In genomic region chr17:77474292-77474988, GRCh38 we compare ENCODE assay signal across 7 cellular contexts.
DNase-seq lines count a peak whose midpoint lies in the region; ATAC-seq and TF ChIP-seq lines count a peak whose summit lies in the region.

No MANE protein-coding gene starts in this region.

- no peaks in the 10 kb centered on the region for H3K9me2 ChIP-seq in GM23248 (ENCODE audit: insufficient read depth)

- H3K9me3 ChIP-seq in GM23248 (ENCODE audit: low read depth) = no peaks in the 10 kb centered on the region
- H3K9me3 ChIP-seq in SK-N-MC (ENCODE audit: low read depth, low read length) = no peaks in the 10 kb centered on the region
- no peaks in the 10 kb centered on the region for H3K9me3 ChIP-seq in esophagus (ENCODE audit: control insufficient read depth in 2 of 2, insufficient read depth in 1 of 2, low read depth in 1 of 2, low read length in 1 of 2)
- H3K9me3 ChIP-seq in psoas muscle = no peaks in the 10 kb centered on the region
- H3K9me3 ChIP-seq in lower lobe of right lung = no peaks in the 10 kb centered on the region

- peak overlapping the region; percentile 37 for H3K27ac ChIP-seq in GM23248
- peak overlapping the region; percentile 98; the same call in 1 of the 2 replicates for H3K27ac ChIP-seq in SK-N-MC
- peak overlapping the region; percentile 14 to 93 for H3K27ac ChIP-seq in esophagus (ENCODE audit: low read depth in 2 of 2, low read length in 1 of 2)
- peak overlapping the region; percentile 33 for H3K27ac ChIP-seq in psoas muscle
- H3K27ac ChIP-seq in lower lobe of right lung = no peak overlapping the region

- in situ Hi-C loops in GM23248 (cut with MboI) = no loop called here

- peak; percentile 52 for DNase-seq in GM23248
- no peak for DNase-seq in SK-N-MC (ENCODE audit: low read depth, low spot score)
- DNase-seq in psoas muscle = no peak
- no peak for DNase-seq in lower lobe of right lung

- H3K4me1 ChIP-seq in GM23248 (ENCODE audit: insufficient read depth) = peaks cover 79% of the 10 kb centered on the region
- peaks cover 42 to 55% of the 10 kb centered on the region in 2 donors for H3K4me1 ChIP-seq in esophagus (ENCODE audit: control insufficient read depth in 2 of 2, insufficient read depth in 2 of 2, low read length in 1 of 2)
- H3K4me1 ChIP-seq in psoas muscle = peaks cover 67% of the 10 kb centered on the region
- peaks cover 86% of the 10 kb centered on the region for H3K4me1 ChIP-seq in lower lobe of right lung

- WGBS in GM23248 (ENCODE audit: low coverage in 1 of 2, low lambda C conversion rate in 2 of 2, missing lambda C conversion rate in 2 of 2), 2 experiments = 83 to 85% methylated on average over 12 of the region's 12 CpGs
- WGBS in esophagus, 2 donors = 63 to 74% methylated on average over 12 of the region's 12 CpGs
- 70 to 76% (median 73%) methylated on average over 12 of the region's 12 CpGs for WGBS in psoas muscle, 3 donors

- H3K4me3 ChIP-seq in GM23248 (0 out of 2 replicates have a peak overlapping the region, but pooled peaks have one; percentile 3), SK-N-MC (0 out of 2 replicates have a peak overlapping the region, but pooled peaks have one; percentile 72), esophagus (ENCODE audit: low read depth in 1 of 2, low read length in 2 of 2) (no peak overlapping the region), psoas muscle (no peak overlapping the region), lower lobe of right lung (no peak overlapping the region)

- intact Hi-C loops in psoas muscle (cut with DNase I) = loop anchor here in 1 of 2 donors (5.0 kb wide), 1 partner anchor 37 kb away; no protein-coding TSS in a partner anchor
- intact Hi-C loops in lower lobe of right lung (cut with DNase I) = no loop called here

- H4K20me1 ChIP-seq in GM23248 (ENCODE audit: insufficient read depth) = peaks cover 69% of the 10 kb centered on the region

- peaks cover 62% of the 10 kb centered on the region for H3F3A ChIP-seq in GM23248 (ENCODE audit: insufficient read depth)

- H3K79me2 ChIP-seq in GM23248 (ENCODE audit: insufficient read depth) = peaks cover 90% of the 10 kb centered on the region

- TF ChIP-seq CTCF in psoas muscle (IDR thresholded peaks at IDR 0.05) (no peak), lower lobe of right lung (IDR thresholded peaks at IDR 0.05) (no peak)

- H3K9ac ChIP-seq in GM23248 (peak overlapping the region; percentile 36; the same call in 1 of the 2 replicates), SK-N-MC (ENCODE audit: insufficient read length) (no peak overlapping the region)

- H3K4me2 ChIP-seq in GM23248 (ENCODE audit: unreplicated experiment) = peak overlapping the region; percentile 73

- H2AFZ ChIP-seq in GM23248 = no peak overlapping the region

- no peaks in the 10 kb centered on the region for H3K27me3 ChIP-seq in GM23248 (replicated peaks; ENCODE audit: insufficient read depth)
- no peaks in the 10 kb centered on the region for H3K27me3 ChIP-seq in esophagus (ENCODE audit: control insufficient read depth in 1 of 2, insufficient read depth in 2 of 2, low read length in 2 of 2)
- H3K27me3 ChIP-seq in psoas muscle (ENCODE audit: insufficient read depth in 3 of 3, low read length in 2 of 3) = no peaks in the 10 kb centered on the region
- H3K27me3 ChIP-seq in lower lobe of right lung (ENCODE audit: low read depth) = no peaks in the 10 kb centered on the region

- no peak for ATAC-seq in psoas muscle
- ATAC-seq in lower lobe of right lung = no peak
- ATAC-seq in GM21723 (IDR thresholded peaks at IDR 0.05; ENCODE audit: unreplicated experiment) = no peak
- ATAC-seq in HG03439 (IDR thresholded peaks at IDR 0.05; ENCODE audit: unreplicated experiment) = no peak

- H3K36me3 ChIP-seq in GM23248 (ENCODE audit: low read depth) (no peaks in the 10 kb centered on the region), SK-N-MC (ENCODE audit: insufficient read depth, low read length) (no peaks in the 10 kb centered on the region), esophagus (ENCODE audit: control insufficient read depth in 2 of 2, insufficient read depth in 2 of 2, low read length in 1 of 2) (peaks cover 0 to 4% of the 10 kb centered on the region in 2 donors), psoas muscle (ENCODE audit: insufficient read depth in 1 of 2, low read depth in 1 of 2) (no peaks in the 10 kb centered on the region), lower lobe of right lung (no peaks in the 10 kb centered on the region)

Comparison
In these comparisons a context has a peak if more than half of its experiments do, and no peak if none do; other contexts are left out.
1. H3K4me3 ChIP-seq: peak in GM23248 (single experiment) and SK-N-MC (single experiment); none in esophagus (0 of 2), psoas muscle (single experiment) and lower lobe of right lung (single experiment).